ENCODE assay signal across 8 cellular contexts in the genomic region with DNA sequence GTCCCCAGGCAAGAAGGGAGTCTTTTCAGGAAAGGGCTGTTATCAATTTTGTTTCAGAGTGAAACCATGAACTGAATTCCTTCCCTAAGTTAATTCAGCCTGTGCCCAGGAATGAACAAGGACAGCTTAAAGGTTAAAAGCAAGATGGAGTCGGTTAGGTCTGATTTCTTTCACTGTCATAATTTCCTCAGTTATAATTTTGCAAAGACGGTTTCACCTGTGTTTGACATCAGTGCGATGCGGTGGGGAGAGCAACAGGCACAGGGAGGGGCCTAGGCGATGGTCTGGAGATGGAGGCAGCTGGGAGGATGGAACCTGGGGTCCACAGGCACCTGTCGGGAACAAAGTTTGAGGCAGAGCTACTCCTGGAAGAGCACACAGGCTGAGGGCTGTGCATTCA. TPM values are rescaled to one million over a fixed set of nuclear protein-coding genes. Genes with fewer than 3 reads are reported as not detected.
DNase-seq lines count a peak whose midpoint lies in the region; ATAC-seq and TF ChIP-seq lines count a peak whose summit lies in the region.

No MANE protein-coding gene starts in this region.

- TF ChIP-seq POLR2A in tibial nerve (IDR thresholded peaks at IDR 0.05): no peak

- H3K4me1 ChIP-seq in adipocyte (ENCODE audit: control insufficient read depth, insufficient read depth, low read length): peaks cover 9% of the 10 kb centered on the region
- H3K4me1 ChIP-seq in liver (ENCODE audit: control insufficient read depth in 4 of 4, insufficient read depth in 4 of 4, low read length in 3 of 4): peaks cover 3 to 16% (median 13%) of the 10 kb centered on the region in 4 donors
- H3K4me1 ChIP-seq in tibial nerve: peaks cover 0 to 16% (median 9%) of the 10 kb centered on the region in 4 donors

- TF ChIP-seq EP300 in tibial nerve (IDR thresholded peaks at IDR 0.05): no peak

- no peak for ATAC-seq in activated T-cell treated with anti-CD3 and anti-CD28 coated beads, Interleukin-2, amount 50 U/mL, for 72 hours (replicated peaks in 1 of 2)
- no peak for ATAC-seq in GM19395 (IDR thresholded peaks at IDR 0.05; ENCODE audit: unreplicated experiment)

- H3K9ac ChIP-seq in adipocyte (ENCODE audit: low read length): peak overlapping the region; percentile 98
- H3K9ac ChIP-seq in liver (ENCODE audit: low read depth in 1 of 2, low read length in 2 of 2): peak overlapping the region; percentile 68 to 92

- no peaks in the 10 kb centered on the region for H3K27me3 Mint-ChIP-seq in activated T-cell treated with anti-CD3 and anti-CD28 coated beads, Interleukin-2, amount 50 U/mL, for 72 hours (ENCODE audit: low read depth)

- 63% methylated on average over 6 of the region's 6 CpGs for WGBS in liver
- WGBS in tibial nerve, 2 donors: 79 to 82% methylated on average over 6 of the region's 6 CpGs

- no peaks in the 10 kb centered on the region for H3K9me3 Mint-ChIP-seq in activated T-cell treated with anti-CD3 and anti-CD28 coated beads, Interleukin-2, amount 50 U/mL, for 72 hours

- peak overlapping the region; percentile 96 for H3K27ac Mint-ChIP-seq in activated T-cell treated with anti-CD3 and anti-CD28 coated beads, Interleukin-2, amount 50 U/mL, for 72 hours

- DNase-seq in activated T-cell treated with anti-CD3 and anti-CD28 coated beads, Interleukin-2, amount 50 U/mL, for 72 hours: no peak
- DNase-seq in activated T-cell treated with anti-CD3 and anti-CD28 coated beads for 4 hours (no peak), adipocyte (ENCODE audit: low read depth) (no peak), tibial nerve (ENCODE audit: low spot score in 2 of 2) (no peak), NCI-H2029 (lab: John Stamatoyannopoulos, UW) (no peak)
- no peak for DNase-seq in central memory CD4-positive, alpha-beta T cell

- peak overlapping the region; percentile 99 for H3K4me3 ChIP-seq in adipocyte (ENCODE audit: low read length)
- H3K4me3 ChIP-seq in liver (ENCODE audit: low read depth in 1 of 3, low read length in 3 of 3): peak overlapping the region; percentile 84 to 98 (median 96)
- H3K4me3 ChIP-seq in tibial nerve: peak overlapping the region in 3 of 4 donors; percentile 67 to 86 (median 78)

- peaks cover 68% of the 10 kb centered on the region for H3K4me1 Mint-ChIP-seq in activated T-cell treated with anti-CD3 and anti-CD28 coated beads, Interleukin-2, amount 50 U/mL, for 72 hours (ENCODE audit: low read depth)

- peak overlapping the region in 1 of 2 donors; percentile 88 for H3K27ac ChIP-seq in liver (ENCODE audit: low read depth in 1 of 2, low read length in 2 of 2)
- H3K27ac ChIP-seq in tibial nerve: peak overlapping the region in 1 of 4 donors; percentile 70

- no peaks in the 10 kb centered on the region for H3K27me3 ChIP-seq in adipocyte (replicated peaks; ENCODE audit: control insufficient read depth, insufficient read depth, low read length)
- no peaks in the 10 kb centered on the region for H3K27me3 ChIP-seq in liver (ENCODE audit: control insufficient read depth in 4 of 4, insufficient read depth in 4 of 4, low read length in 3 of 4)
- H3K27me3 ChIP-seq in tibial nerve: no peaks in the 10 kb centered on the region

- no peak for TF ChIP-seq RAD21 in liver (IDR thresholded peaks at IDR 0.05)

- H3K4me3 Mint-ChIP-seq in activated T-cell treated with anti-CD3 and anti-CD28 coated beads, Interleukin-2, amount 50 U/mL, for 72 hours: peak overlapping the region; percentile 97

- TF ChIP-seq CTCF in liver (IDR thresholded peaks at IDR 0.05; ENCODE audit: low read depth, low read length, missing input control) (no peak), tibial nerve (IDR thresholded peaks at IDR 0.05) (no peak)

- H3K36me3 ChIP-seq in adipocyte (ENCODE audit: control insufficient read depth, insufficient read depth, low read length, severe bottlenecking) (no peaks in the 10 kb centered on the region), liver (ENCODE audit: control insufficient read depth in 4 of 4, insufficient read depth in 3 of 4, low read depth in 1 of 4, low read length in 3 of 4) (no peaks in the 10 kb centered on the region), tibial nerve (peaks cover 0 to 39% (median 0%) of the 10 kb centered on the region in 3 donors)

- peaks cover 12 to 21% of the 10 kb centered on the region in 2 donors for H3K36me3 Mint-ChIP-seq in activated T-cell treated with anti-CD3 and anti-CD28 coated beads, Interleukin-2, amount 50 U/mL, for 72 hours (ENCODE audit: insufficient read depth in 2 of 2)

- H3K9me3 ChIP-seq in adipocyte (ENCODE audit: control insufficient read depth, low read length) (no peaks in the 10 kb centered on the region), liver (ENCODE audit: control insufficient read depth in 4 of 4, low read length in 3 of 4) (no peaks in the 10 kb centered on the region), tibial nerve (peaks cover 0 to 23% (median 0%) of the 10 kb centered on the region in 4 donors)

TF ChIP-seq in liver, 16 proteins besides CTCF, POLR2A, EP300 and RAD21 (continues in another document):
- no peak for TF ChIP-seq JUND (IDR thresholded peaks at IDR 0.05)
- TF ChIP-seq FOXA1 (IDR thresholded peaks at IDR 0.05): no peak
- no peak for TF ChIP-seq TAF1 (conservative IDR thresholded peaks at IDR 0.05)
- no peak for TF ChIP-seq EGR1 (IDR thresholded peaks at IDR 0.05; ENCODE audit: low read depth in 2 of 2)
- TF ChIP-seq HNF4A (conservative IDR thresholded peaks at IDR 0.05): no peak
- TF ChIP-seq, protein P1, sequence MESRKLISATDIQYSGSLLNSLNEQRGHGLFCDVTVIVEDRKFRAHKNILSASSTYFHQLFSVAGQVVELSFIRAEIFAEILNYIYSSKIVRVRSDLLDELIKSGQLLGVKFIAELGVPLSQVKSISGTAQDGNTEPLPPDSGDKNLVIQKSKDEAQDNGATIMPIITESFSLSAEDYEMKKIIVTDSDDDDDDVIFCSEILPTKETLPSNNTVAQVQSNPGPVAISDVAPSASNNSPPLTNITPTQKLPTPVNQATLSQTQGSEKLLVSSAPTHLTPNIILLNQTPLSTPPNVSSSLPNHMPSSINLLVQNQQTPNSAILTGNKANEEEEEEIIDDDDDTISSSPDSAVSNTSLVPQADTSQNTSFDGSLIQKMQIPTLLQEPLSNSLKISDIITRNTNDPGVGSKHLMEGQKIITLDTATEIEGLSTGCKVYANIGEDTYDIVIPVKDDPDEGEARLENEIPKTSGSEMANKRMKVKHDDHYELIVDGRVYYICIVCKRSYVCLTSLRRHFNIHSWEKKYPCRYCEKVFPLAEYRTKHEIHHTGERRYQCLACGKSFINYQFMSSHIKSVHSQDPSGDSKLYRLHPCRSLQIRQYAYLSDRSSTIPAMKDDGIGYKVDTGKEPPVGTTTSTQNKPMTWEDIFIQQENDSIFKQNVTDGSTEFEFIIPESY (IDR thresholded peaks at IDR 0.05): no peak
- no peak for TF ChIP-seq NR2F2 (IDR thresholded peaks at IDR 0.05)
- TF ChIP-seq SP1 (IDR thresholded peaks at IDR 0.05): no peak
- TF ChIP-seq, protein P2, sequence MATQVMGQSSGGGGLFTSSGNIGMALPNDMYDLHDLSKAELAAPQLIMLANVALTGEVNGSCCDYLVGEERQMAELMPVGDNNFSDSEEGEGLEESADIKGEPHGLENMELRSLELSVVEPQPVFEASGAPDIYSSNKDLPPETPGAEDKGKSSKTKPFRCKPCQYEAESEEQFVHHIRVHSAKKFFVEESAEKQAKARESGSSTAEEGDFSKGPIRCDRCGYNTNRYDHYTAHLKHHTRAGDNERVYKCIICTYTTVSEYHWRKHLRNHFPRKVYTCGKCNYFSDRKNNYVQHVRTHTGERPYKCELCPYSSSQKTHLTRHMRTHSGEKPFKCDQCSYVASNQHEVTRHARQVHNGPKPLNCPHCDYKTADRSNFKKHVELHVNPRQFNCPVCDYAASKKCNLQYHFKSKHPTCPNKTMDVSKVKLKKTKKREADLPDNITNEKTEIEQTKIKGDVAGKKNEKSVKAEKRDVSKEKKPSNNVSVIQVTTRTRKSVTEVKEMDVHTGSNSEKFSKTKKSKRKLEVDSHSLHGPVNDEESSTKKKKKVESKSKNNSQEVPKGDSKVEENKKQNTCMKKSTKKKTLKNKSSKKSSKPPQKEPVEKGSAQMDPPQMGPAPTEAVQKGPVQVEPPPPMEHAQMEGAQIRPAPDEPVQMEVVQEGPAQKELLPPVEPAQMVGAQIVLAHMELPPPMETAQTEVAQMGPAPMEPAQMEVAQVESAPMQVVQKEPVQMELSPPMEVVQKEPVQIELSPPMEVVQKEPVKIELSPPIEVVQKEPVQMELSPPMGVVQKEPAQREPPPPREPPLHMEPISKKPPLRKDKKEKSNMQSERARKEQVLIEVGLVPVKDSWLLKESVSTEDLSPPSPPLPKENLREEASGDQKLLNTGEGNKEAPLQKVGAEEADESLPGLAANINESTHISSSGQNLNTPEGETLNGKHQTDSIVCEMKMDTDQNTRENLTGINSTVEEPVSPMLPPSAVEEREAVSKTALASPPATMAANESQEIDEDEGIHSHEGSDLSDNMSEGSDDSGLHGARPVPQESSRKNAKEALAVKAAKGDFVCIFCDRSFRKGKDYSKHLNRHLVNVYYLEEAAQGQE (IDR thresholded peaks at IDR 0.05): no peak
- no peak for TF ChIP-seq YY1 (IDR thresholded peaks at IDR 0.05)
- no peak for TF ChIP-seq RXRA (IDR thresholded peaks at IDR 0.05)
- no peak for TF ChIP-seq FOXA2 (IDR thresholded peaks at IDR 0.05)
- no peak for TF ChIP-seq HNF4G (IDR thresholded peaks at IDR 0.05)
- TF ChIP-seq GABPA (IDR thresholded peaks at IDR 0.05 in 1 of 2, conservative IDR thresholded peaks at IDR 0.05 in 1 of 2): no peak
- TF ChIP-seq, protein P3, sequence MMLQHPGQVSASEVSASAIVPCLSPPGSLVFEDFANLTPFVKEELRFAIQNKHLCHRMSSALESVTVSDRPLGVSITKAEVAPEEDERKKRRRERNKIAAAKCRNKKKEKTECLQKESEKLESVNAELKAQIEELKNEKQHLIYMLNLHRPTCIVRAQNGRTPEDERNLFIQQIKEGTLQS (IDR thresholded peaks at IDR 0.05): no peak

RNA-seq across cellular contexts. Expression of a gene that starts 5.9 kb away (rescaled TPM):
- 1 to 10 TPM; 7.7 to 8.4 TPM for total RNA-seq in activated T-cell treated with anti-CD3 and anti-CD28 coated beads, Interleukin-2, amount 50 U/mL, for 72 hours
- total RNA-seq in liver: 10 to 100 TPM in 1 of 2 donors, 1 to 10 TPM in 1; 5.4 to 16.1 TPM
- polyA plus RNA-seq in liver: 1 to 10 TPM; 3.1 to 5.5 TPM
- 10 to 100 TPM in 2 of 4 donors, 1 to 10 TPM in 2; 4.2 to 19.5 (median 10.5) TPM for total RNA-seq in tibial nerve

RNA-seq across cellular contexts. Expression of a gene that starts 9.5 kb away (rescaled TPM):
- total RNA-seq in activated T-cell treated with anti-CD3 and anti-CD28 coated beads, Interleukin-2, amount 50 U/mL, for 72 hours: 10 to 100 TPM; 16.8 to 18.0 TPM
- 10 to 100 TPM; 10.2 to 30.2 TPM for total RNA-seq in liver
- 1 to 10 TPM; 3.0 to 3.6 TPM for polyA plus RNA-seq in liver
- total RNA-seq in tibial nerve: 10 to 100 TPM in 2 of 4 donors, 1 to 10 TPM in 2; 8.5 to 14.9 (median 10.1) TPM

RNA-seq across cellular contexts. Expression of a gene that starts 29.1 kb away (rescaled TPM):
- total RNA-seq in activated T-cell treated with anti-CD3 and anti-CD28 coated beads, Interleukin-2, amount 50 U/mL, for 72 hours: 10 to 100 TPM; 31.5 to 32.5 TPM
- total RNA-seq in liver (10 to 100 TPM; 15.6 to 27.8 TPM), tibial nerve (10 to 100 TPM; 21.0 to 34.8 (median 28.3) TPM)
- polyA plus RNA-seq in liver: 1 to 10 TPM; 2.7 to 2.8 TPM

RNA-seq across cellular contexts. Expression of a gene that starts 51.1 kb away (rescaled TPM):
- 10 to 100 TPM; 18.5 to 20.0 TPM for total RNA-seq in activated T-cell treated with anti-CD3 and anti-CD28 coated beads, Interleukin-2, amount 50 U/mL, for 72 hours
- total RNA-seq in liver (10 to 100 TPM; 10.4 to 11.8 TPM), tibial nerve (10 to 100 TPM in 3 of 4 donors, 1 to 10 TPM in 1; 7.9 to 18.8 (median 13.4) TPM)
- polyA plus RNA-seq in liver: 1 to 10 TPM; 2.3 to 3.1 TPM
